ENCODE assay signal across 8 cellular contexts in the genomic region with DNA sequence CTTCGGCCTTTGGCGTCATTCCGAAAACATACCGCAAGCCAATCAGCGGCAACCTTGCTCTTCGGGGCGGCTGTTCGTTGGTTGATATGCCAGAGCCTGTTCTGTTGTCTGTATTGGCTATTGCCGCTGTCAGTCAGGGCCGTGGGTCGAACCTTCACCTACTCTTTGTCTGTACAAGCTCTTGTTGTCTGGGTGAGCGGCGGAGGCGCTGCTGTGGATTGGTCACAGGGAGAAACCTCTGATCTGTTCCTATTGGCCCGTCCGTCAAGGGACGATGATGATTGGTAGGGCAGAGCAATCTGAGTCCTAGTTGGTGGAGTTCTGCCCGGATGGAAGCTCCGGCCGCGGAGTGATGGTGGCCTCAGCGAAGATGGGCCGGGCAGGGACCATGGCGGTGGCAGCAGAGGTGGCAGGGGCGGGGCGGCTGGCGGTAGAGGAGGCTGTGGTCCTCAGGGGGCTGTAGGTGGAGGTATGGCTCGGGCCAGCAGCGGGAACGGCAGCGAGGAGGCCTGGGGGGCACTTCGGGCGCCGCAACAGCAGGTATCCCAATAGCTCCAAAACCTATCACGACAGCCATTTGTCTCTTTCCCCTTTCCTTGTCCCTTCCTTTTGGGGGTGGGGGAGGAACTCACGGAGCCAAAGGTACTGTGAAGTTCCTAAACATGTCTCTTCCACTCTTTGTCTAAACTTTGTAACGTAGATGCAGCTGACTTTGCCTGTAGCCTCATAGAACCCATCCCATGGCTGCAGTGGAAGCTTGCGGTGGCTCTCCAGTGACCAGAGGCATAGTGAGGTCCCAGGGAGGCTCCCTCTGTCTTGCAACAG. TPM values are rescaled to one million over a fixed set of nuclear protein-coding genes. Genes with fewer than 3 reads are reported as not detected.
DNase-seq lines count a peak whose midpoint lies in the region; ATAC-seq, FAIRE-seq and TF ChIP-seq lines count a peak whose summit lies in the region.

A gene (plus strand): TSS at position 307 of the 825 bp plus-strand sequence. CDS start 165 bp downstream, at position 472.

- H3K27ac ChIP-seq in cingulate gyrus (ENCODE audit: low read depth, low read length), result peak within 1 kb of the TSS; percentile 91

- FAIRE-seq in GM19239 (lab: Jason Lieb, UNC), result peak; percentile 97

- no peaks in the 10 kb centered on the region for H3K27me3 ChIP-seq in kidney epithelial cell (ENCODE audit: control insufficient read depth, insufficient read depth, low read length)

- ATAC-seq in HG03457 (IDR thresholded peaks at IDR 0.05; ENCODE audit: unreplicated experiment), result peak; percentile 72

- H3K4me3 ChIP-seq in kidney epithelial cell (ENCODE audit: low read depth, low read length), result peak within 1 kb of the TSS; percentile 88

- TF ChIP-seq CTCF in kidney epithelial cell (IDR thresholded peaks at IDR 0.05; ENCODE audit: insufficient read depth, low read length, poor library complexity, severe bottlenecking), result no peak

- no peaks in the 10 kb centered on the region for H3K36me3 ChIP-seq in kidney epithelial cell (ENCODE audit: control insufficient read depth, insufficient read depth, low read length)

- DNase-seq in AML-193 (lab: John Stamatoyannopoulos, UW) (peak; percentile 99), GM19239 (ENCODE audit: insufficient read length, low spot score) (no peak), NCI-H524 treated with DMSO at 0.1 percent for 48 hours (lab: John Stamatoyannopoulos, UW) (peak; percentile 98), kidney epithelial cell (ENCODE audit: low read depth) (peak; percentile 100)
- peak; percentile 98 to 99 for DNase-seq in activated CD4-positive, alpha-beta T cell treated with anti-CD3 and anti-CD28 coated beads for 4 hours
- DNase-seq in stimulated activated CD4-positive, alpha-beta T cell treated with anti-CD3 and anti-CD28 coated beads, Interleukin-15, amount 100 ng/mL, for 48 hours (ENCODE audit: low read depth in 2 of 2), result peak; percentile 99

RNA-seq across cellular contexts. Expression of the gene that starts here (rescaled TPM):
- 78.9 and 96.9 TPM in 2 replicates for total RNA-seq in kidney epithelial cell
